ENCODE assay signal across 8 cellular contexts in the genomic region with DNA sequence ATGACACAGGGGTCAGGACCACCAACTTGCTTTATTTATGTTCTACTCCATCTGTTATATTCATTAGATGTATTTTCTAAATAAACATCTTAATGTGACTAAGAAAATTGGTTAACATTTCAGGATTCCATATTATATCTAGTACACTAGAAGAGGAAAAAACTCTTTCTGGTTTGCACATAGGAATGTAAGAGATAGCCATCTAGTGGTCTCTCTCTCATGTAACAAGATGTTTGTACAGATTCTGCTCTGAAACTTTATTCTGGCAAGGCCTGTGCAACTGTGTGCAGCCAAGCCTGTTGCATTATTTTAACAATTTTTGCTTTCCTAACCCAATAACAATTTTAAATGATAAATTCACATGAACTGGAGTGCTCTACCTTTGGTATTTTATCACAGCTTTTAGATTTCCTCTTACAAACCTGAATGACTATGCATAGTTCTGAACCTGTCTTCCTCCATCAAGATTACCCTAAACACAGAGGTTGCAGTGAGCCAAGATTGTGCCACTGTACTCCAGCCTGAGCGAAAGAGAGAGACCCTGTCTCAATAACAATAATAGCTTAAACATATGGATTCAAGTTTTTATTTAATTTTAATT.
DNase-seq lines count a peak whose midpoint lies in the region; ATAC-seq, FAIRE-seq and TF ChIP-seq lines count a peak whose summit lies in the region.

No MANE protein-coding gene starts in this region.

- in situ Hi-C loops in astrocyte of the cerebellum (cut with HindIII; ENCODE audit: low sequenced_read_pairs) = no loop called here

- ATAC-seq in left lobe of liver = peak; percentile 74
- no peak for ATAC-seq in GM21390 (IDR thresholded peaks at IDR 0.05; ENCODE audit: unreplicated experiment)

- TF ChIP-seq CTCF in astrocyte of the cerebellum (IDR thresholded peaks at IDR 0.05; ENCODE audit: low read depth, low read length, missing control alignments) = peak; percentile 59

- FAIRE-seq in GM12891 (lab: Jason Lieb, UNC) = no peak

- no peak for TF ChIP-seq POLR2A in GM12891 (IDR thresholded peaks at IDR 0.05; ENCODE audit: low read depth, low read length)

- H3K4me3 ChIP-seq in astrocyte of the cerebellum (ENCODE audit: low read depth, low read length) = no peak overlapping the region

- DNase-seq in NOMO-1 treated with DMSO at 0.1 percent for 48 hours (lab: John Stamatoyannopoulos, UW; ENCODE audit: unreplicated experiment) = peak; percentile 40
- DNase-seq in NOMO-1 treated with dmso at 0.1 percent for 144 hours (lab: John Stamatoyannopoulos, UW; ENCODE audit: unreplicated experiment) = no peak
- DNase-seq in HT1080 (ENCODE audit: low read depth) = peak; percentile 25
- peak; percentile 37 for DNase-seq in astrocyte of the cerebellum (ENCODE audit: low read depth)
- no peak for DNase-seq in left lobe of liver (ENCODE audit: low spot score)
- no peak for DNase-seq in GM12891 (ENCODE audit: insufficient read length, low spot score)
- no peak for DNase-seq in activated CD4-positive, alpha-beta T cell treated with anti-CD3 and anti-CD28 coated beads, Interleukin-2, amount 50 U/mL, for 48 hours

TF ChIP-seq in GM12891, 5 proteins besides CTCF, POLR2A, EP300 and RAD21:
- no peak for TF ChIP-seq POU2F2 (IDR thresholded peaks at IDR 0.05; ENCODE audit: low read depth, low read length)
- TF ChIP-seq POLR2AphosphoS5 (IDR thresholded peaks at IDR 0.05; ENCODE audit: low read depth, low read length) = no peak
- no peak for TF ChIP-seq TAF1 (IDR thresholded peaks at IDR 0.05; ENCODE audit: low read depth, low read length)
- TF ChIP-seq PAX5 (IDR thresholded peaks at IDR 0.05; ENCODE audit: insufficient read depth, low read length, severe bottlenecking) = no peak
- no peak for TF ChIP-seq SPI1 (IDR thresholded peaks at IDR 0.05; ENCODE audit: low read depth, low read length)
TF ChIP-seq in GM12891: peak in this region for 0.

Comparison
In these comparisons a context has a peak if more than half of its experiments do, and no peak if none do; other contexts are left out.
1. DNase-seq: peak in NOMO-1 treated with DMSO at 0.1 percent for 48 hours (single experiment), HT1080 (single experiment) and astrocyte of the cerebellum (single experiment); none in NOMO-1 treated with dmso at 0.1 percent for 144 hours (single experiment), left lobe of liver (single experiment), GM12891 (single experiment) and activated CD4-positive, alpha-beta T cell treated with anti-CD3 and anti-CD28 coated beads, Interleukin-2, amount 50 U/mL, for 48 hours (0 of 2).